In the genomic region with DNA sequence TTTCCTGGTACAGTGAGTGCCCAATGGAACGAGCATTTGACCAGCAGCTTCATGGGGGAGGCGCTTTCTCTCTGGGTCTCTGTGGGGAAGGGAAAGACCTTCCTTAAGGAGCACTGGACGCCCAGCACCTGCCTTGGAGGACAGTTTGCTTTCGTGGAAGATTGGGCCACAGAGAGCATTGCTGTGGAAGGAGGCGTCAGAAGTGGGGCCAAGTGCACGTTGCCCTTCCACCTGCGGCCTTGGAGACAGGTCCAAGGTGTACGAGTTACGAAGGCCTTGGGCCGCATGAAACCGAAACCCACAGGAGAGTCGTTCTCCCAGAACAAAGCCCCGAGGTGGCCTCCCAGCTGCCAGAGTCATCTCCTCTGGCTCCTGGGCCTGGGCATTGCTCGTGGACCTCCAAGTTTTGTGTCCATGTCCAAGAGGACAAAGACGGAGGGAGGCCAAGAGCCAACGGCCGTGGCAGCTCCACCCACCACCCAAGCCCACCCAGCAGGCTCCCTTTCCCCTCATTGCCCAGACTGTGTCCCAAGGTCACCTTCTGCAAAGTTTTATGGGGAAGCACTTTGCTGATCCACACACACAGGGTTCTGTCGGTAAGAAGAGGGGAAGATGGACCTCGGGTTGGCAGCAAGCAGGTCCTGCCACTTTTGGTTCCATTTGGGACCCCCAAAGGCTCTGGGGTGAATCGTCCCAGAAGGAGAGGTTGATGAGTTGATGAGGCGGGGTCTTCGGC, we compare ENCODE assay signal across 1 cellular context.
TF ChIP-seq lines count a peak whose summit lies in the region.

No MANE protein-coding gene starts in this region.

TF ChIP-seq in HepG2, 621 proteins besides CTCF, POLR2A, EP300 and RAD21:
- TF ChIP-seq, protein P1, sequence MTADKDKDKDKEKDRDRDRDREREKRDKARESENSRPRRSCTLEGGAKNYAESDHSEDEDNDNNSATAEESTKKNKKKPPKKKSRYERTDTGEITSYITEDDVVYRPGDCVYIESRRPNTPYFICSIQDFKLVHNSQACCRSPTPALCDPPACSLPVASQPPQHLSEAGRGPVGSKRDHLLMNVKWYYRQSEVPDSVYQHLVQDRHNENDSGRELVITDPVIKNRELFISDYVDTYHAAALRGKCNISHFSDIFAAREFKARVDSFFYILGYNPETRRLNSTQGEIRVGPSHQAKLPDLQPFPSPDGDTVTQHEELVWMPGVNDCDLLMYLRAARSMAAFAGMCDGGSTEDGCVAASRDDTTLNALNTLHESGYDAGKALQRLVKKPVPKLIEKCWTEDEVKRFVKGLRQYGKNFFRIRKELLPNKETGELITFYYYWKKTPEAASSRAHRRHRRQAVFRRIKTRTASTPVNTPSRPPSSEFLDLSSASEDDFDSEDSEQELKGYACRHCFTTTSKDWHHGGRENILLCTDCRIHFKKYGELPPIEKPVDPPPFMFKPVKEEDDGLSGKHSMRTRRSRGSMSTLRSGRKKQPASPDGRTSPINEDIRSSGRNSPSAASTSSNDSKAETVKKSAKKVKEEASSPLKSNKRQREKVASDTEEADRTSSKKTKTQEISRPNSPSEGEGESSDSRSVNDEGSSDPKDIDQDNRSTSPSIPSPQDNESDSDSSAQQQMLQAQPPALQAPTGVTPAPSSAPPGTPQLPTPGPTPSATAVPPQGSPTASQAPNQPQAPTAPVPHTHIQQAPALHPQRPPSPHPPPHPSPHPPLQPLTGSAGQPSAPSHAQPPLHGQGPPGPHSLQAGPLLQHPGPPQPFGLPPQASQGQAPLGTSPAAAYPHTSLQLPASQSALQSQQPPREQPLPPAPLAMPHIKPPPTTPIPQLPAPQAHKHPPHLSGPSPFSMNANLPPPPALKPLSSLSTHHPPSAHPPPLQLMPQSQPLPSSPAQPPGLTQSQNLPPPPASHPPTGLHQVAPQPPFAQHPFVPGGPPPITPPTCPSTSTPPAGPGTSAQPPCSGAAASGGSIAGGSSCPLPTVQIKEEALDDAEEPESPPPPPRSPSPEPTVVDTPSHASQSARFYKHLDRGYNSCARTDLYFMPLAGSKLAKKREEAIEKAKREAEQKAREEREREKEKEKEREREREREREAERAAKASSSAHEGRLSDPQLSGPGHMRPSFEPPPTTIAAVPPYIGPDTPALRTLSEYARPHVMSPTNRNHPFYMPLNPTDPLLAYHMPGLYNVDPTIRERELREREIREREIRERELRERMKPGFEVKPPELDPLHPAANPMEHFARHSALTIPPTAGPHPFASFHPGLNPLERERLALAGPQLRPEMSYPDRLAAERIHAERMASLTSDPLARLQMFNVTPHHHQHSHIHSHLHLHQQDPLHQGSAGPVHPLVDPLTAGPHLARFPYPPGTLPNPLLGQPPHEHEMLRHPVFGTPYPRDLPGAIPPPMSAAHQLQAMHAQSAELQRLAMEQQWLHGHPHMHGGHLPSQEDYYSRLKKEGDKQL (CRISPR knock-in tag; IDR thresholded peaks at IDR 0.05; ENCODE audit: low read depth): no peak
- TF ChIP-seq, protein P2, sequence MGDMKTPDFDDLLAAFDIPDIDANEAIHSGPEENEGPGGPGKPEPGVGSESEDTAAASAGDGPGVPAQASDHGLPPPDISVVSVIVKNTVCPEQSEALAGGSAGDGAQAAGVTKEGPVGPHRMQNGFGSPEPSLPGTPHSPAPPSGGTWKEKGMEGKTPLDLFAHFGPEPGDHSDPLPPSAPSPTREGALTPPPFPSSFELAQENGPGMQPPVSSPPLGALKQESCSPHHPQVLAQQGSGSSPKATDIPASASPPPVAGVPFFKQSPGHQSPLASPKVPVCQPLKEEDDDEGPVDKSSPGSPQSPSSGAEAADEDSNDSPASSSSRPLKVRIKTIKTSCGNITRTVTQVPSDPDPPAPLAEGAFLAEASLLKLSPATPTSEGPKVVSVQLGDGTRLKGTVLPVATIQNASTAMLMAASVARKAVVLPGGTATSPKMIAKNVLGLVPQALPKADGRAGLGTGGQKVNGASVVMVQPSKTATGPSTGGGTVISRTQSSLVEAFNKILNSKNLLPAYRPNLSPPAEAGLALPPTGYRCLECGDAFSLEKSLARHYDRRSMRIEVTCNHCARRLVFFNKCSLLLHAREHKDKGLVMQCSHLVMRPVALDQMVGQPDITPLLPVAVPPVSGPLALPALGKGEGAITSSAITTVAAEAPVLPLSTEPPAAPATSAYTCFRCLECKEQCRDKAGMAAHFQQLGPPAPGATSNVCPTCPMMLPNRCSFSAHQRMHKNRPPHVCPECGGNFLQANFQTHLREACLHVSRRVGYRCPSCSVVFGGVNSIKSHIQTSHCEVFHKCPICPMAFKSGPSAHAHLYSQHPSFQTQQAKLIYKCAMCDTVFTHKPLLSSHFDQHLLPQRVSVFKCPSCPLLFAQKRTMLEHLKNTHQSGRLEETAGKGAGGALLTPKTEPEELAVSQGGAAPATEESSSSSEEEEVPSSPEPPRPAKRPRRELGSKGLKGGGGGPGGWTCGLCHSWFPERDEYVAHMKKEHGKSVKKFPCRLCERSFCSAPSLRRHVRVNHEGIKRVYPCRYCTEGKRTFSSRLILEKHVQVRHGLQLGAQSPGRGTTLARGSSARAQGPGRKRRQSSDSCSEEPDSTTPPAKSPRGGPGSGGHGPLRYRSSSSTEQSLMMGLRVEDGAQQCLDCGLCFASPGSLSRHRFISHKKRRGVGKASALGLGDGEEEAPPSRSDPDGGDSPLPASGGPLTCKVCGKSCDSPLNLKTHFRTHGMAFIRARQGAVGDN (CRISPR knock-in tag; IDR thresholded peaks at IDR 0.05): 0 out of 2 replicates have a peak, but pooled peaks have one; percentile 13
- TF ChIP-seq SRSF9 (IDR thresholded peaks at IDR 0.05; ENCODE audit: borderline replicate concordance, insufficient read depth, low read depth, low read length, poor library complexity, severe bottlenecking) (no peak), TGIF2 (CRISPR knock-in tag; IDR thresholded peaks at IDR 0.05) (no peak), ZNF224 (CRISPR knock-in tag; IDR thresholded peaks at IDR 0.05) (no peak), CEBPB (IDR thresholded peaks at IDR 0.05; ENCODE audit: borderline replicate concordance, low read depth, low read length) (no peak)
